ENCODE assay signal across 9 cellular contexts in the genomic region with DNA sequence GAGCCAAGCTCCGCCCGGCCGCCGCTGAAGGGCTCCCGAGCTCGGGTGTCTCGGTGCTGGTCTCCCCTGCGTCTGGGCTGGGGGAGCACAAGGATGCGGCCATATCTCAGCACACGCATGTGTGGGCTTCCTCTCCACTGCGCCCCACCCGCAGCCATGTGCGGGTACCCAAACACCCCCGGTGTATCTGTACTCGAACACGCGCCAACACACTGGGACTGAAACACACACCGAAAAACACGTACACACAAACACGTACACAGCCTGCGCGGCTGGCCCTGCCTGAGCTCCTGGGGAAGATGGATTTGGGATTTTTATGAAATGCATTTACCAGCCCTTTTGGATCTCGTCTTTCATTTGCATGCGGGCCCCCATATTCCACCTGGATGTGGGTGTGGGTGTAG. TPM values are rescaled to one million over a fixed set of nuclear protein-coding genes. Genes with fewer than 3 reads are reported as not detected.
DNase-seq lines count a peak whose midpoint lies in the region; ATAC-seq and TF ChIP-seq lines count a peak whose summit lies in the region.
"Had no signal": no experiment of that assay in that cellular context is flagged by ENCODE, and none has a peak within 500 bp of the region (broad histone marks: within the 10 kb centered on the region; RNA-seq: fewer than 3 reads in every experiment).

No MANE protein-coding gene starts in this region.

- no peaks in the 10 kb centered on the region for H3K27me3 ChIP-seq in liver (ENCODE audit: control insufficient read depth in 4 of 4, insufficient read depth in 4 of 4, low read length in 3 of 4)

- no peak for ATAC-seq in HG03159 (IDR thresholded peaks at IDR 0.05; ENCODE audit: unreplicated experiment)

- H3K9me3 Mint-ChIP-seq in activated CD4-positive, alpha-beta T cell treated with anti-CD3 and anti-CD28 coated beads, Interleukin-2, amount 10 ng/mL, durations not matched to agents 7 days and 5 days, result no peaks in the 10 kb centered on the region
- no peaks in the 10 kb centered on the region for H3K9me3 Mint-ChIP-seq in MCF 10A (ENCODE audit: unreplicated experiment)

- H3K4me1 Mint-ChIP-seq in activated CD4-positive, alpha-beta T cell treated with anti-CD3 and anti-CD28 coated beads, Interleukin-2, amount 10 ng/mL, durations not matched to agents 7 days and 5 days, result peaks cover 11% of the 10 kb centered on the region
- H3K4me1 Mint-ChIP-seq in MCF 10A (ENCODE audit: insufficient read depth, unreplicated experiment), result peaks cover 13% of the 10 kb centered on the region

- peak overlapping the region; percentile 65 to 85 for H3K9ac ChIP-seq in liver (ENCODE audit: low read depth in 1 of 2, low read length in 2 of 2)

- POLR2A ChIA-PET in activated CD4-positive, alpha-beta T cell treated with anti-CD3 and anti-CD28 coated beads, Interleukin-2, amount 10 ng/mL, durations not matched to agents 7 days and 5 days (lab: Charles Lee), result no interaction called here
- POLR2A ChIA-PET in MCF 10A (lab: Yijun Ruan, JAX), result interaction anchor here (0.7 to 6.2 kb wide), 22 partner anchors 10 to 1068 kb away, joined by 3 to 54 read pairs (median 5); no protein-coding TSS in a partner anchor

- no peaks in the 10 kb centered on the region for H3K36me3 ChIP-seq in liver (ENCODE audit: control insufficient read depth in 4 of 4, insufficient read depth in 3 of 4, low read depth in 1 of 4, low read length in 3 of 4)
- H3K36me3 ChIP-seq: neutrophil had no signal

- H3K27ac ChIP-seq in liver (ENCODE audit: low read depth in 1 of 2, low read length in 2 of 2), result peak overlapping the region; percentile 93 to 95
- H3K27ac ChIP-seq in temporal lobe (ENCODE audit: low read depth, low read length), result peak overlapping the region; percentile 38
- H3K27ac ChIP-seq: neutrophil had no signal

- peaks cover 2 to 16% (median 5%) of the 10 kb centered on the region in 4 donors for H3K4me1 ChIP-seq in liver (ENCODE audit: control insufficient read depth in 4 of 4, insufficient read depth in 4 of 4, low read length in 3 of 4)

- H3K27ac Mint-ChIP-seq in activated CD4-positive, alpha-beta T cell treated with anti-CD3 and anti-CD28 coated beads, Interleukin-2, amount 10 ng/mL, durations not matched to agents 7 days and 5 days, result peak overlapping the region; percentile 57
- H3K27ac Mint-ChIP-seq in MCF 10A (ENCODE audit: low read depth, unreplicated experiment), result peak overlapping the region; percentile 86

- H3K4me3 Mint-ChIP-seq in activated CD4-positive, alpha-beta T cell treated with anti-CD3 and anti-CD28 coated beads, Interleukin-2, amount 10 ng/mL, durations not matched to agents 7 days and 5 days, result peak overlapping the region; percentile 16
- peak overlapping the region; percentile 97 for H3K4me3 Mint-ChIP-seq in MCF 10A (ENCODE audit: unreplicated experiment)

- CTCF ChIA-PET in activated CD4-positive, alpha-beta T cell treated with anti-CD3 and anti-CD28 coated beads, Interleukin-2, amount 10 ng/mL, durations not matched to agents 7 days and 5 days (lab: Charles Lee), result no interaction called here
- CTCF ChIA-PET in MCF 10A (lab: Yijun Ruan, JAX), result interaction anchor here (0.5 to 2.3 kb wide), 19 partner anchors 9 to 1233 kb away, joined by 3 to 8 read pairs (median 4); no protein-coding TSS in a partner anchor

- H3K27me3 Mint-ChIP-seq in activated CD4-positive, alpha-beta T cell treated with anti-CD3 and anti-CD28 coated beads, Interleukin-2, amount 10 ng/mL, durations not matched to agents 7 days and 5 days, result peaks cover 93% of the 10 kb centered on the region
- peaks cover 20% of the 10 kb centered on the region for H3K27me3 Mint-ChIP-seq in MCF 10A (ENCODE audit: insufficient read depth, unreplicated experiment)

- TF ChIP-seq RAD21 in liver (IDR thresholded peaks at IDR 0.05), result no peak

- H3K36me3 Mint-ChIP-seq in activated CD4-positive, alpha-beta T cell treated with anti-CD3 and anti-CD28 coated beads, Interleukin-2, amount 10 ng/mL, durations not matched to agents 7 days and 5 days (ENCODE audit: low read depth), result peaks cover 8% of the 10 kb centered on the region
- peaks cover 6% of the 10 kb centered on the region for H3K36me3 Mint-ChIP-seq in MCF 10A (ENCODE audit: insufficient read depth, unreplicated experiment)

- intact Hi-C loops in MCF 10A (cut with micrococcal nuclease), result loop anchor here (1.0 to 10.0 kb wide), 10 partner anchors 248 to 1068 kb away; no protein-coding TSS in a partner anchor

- H3K4me3 ChIP-seq in liver (ENCODE audit: low read depth in 1 of 3, low read length in 3 of 3), result peak overlapping the region; percentile 53 to 79 (median 67)

- TF ChIP-seq CTCF in MCF 10A (IDR thresholded peaks at IDR 0.05; ENCODE audit: unreplicated experiment) (no peak), liver (IDR thresholded peaks at IDR 0.05; ENCODE audit: low read depth, low read length, missing input control) (no peak)

- TSS peak; percentile 27 for BruUV-seq in MCF 10A (replicated peaks; lab: Mats Ljungman, UMichigan)

- WGBS in liver, result 7% methylated on average over 24 of the region's 24 CpGs

- no peak for DNase-seq in activated CD4-positive, alpha-beta T cell treated with anti-CD3 and anti-CD28 coated beads, Interleukin-2, amount 10 ng/mL, durations not matched to agents 7 days and 5 days
- no peak for DNase-seq in activated CD4-positive, alpha-beta T cell treated with anti-CD3 and anti-CD28 coated beads for 48 hours
- DNase-seq in MCF 10A (ENCODE audit: unreplicated experiment), result no peak
- DNase-seq in hypothalamus (lab: John Stamatoyannopoulos, UW), result no peak
- no peak for DNase-seq in midbrain (lab: John Stamatoyannopoulos, UW)

- H3K9me3 ChIP-seq in liver (ENCODE audit: control insufficient read depth in 4 of 4, low read length in 3 of 4), result no peaks in the 10 kb centered on the region
- H3K9me3 ChIP-seq: neutrophil had no signal

TF ChIP-seq in liver, 16 proteins besides CTCF, POLR2A, EP300 and RAD21 (continues in another document):
- TF ChIP-seq HNF4A (conservative IDR thresholded peaks at IDR 0.05), result no peak
- TF ChIP-seq EGR1 (IDR thresholded peaks at IDR 0.05; ENCODE audit: low read depth in 2 of 2), result no peak
- TF ChIP-seq, protein P1, sequence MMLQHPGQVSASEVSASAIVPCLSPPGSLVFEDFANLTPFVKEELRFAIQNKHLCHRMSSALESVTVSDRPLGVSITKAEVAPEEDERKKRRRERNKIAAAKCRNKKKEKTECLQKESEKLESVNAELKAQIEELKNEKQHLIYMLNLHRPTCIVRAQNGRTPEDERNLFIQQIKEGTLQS (IDR thresholded peaks at IDR 0.05), result no peak
- TF ChIP-seq, protein P2, sequence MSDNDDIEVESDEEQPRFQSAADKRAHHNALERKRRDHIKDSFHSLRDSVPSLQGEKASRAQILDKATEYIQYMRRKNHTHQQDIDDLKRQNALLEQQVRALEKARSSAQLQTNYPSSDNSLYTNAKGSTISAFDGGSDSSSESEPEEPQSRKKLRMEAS (IDR thresholded peaks at IDR 0.05), result no peak
- no peak for TF ChIP-seq FOXA1 (IDR thresholded peaks at IDR 0.05)
- no peak for TF ChIP-seq JUND (IDR thresholded peaks at IDR 0.05)
- TF ChIP-seq, protein P3, sequence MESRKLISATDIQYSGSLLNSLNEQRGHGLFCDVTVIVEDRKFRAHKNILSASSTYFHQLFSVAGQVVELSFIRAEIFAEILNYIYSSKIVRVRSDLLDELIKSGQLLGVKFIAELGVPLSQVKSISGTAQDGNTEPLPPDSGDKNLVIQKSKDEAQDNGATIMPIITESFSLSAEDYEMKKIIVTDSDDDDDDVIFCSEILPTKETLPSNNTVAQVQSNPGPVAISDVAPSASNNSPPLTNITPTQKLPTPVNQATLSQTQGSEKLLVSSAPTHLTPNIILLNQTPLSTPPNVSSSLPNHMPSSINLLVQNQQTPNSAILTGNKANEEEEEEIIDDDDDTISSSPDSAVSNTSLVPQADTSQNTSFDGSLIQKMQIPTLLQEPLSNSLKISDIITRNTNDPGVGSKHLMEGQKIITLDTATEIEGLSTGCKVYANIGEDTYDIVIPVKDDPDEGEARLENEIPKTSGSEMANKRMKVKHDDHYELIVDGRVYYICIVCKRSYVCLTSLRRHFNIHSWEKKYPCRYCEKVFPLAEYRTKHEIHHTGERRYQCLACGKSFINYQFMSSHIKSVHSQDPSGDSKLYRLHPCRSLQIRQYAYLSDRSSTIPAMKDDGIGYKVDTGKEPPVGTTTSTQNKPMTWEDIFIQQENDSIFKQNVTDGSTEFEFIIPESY (IDR thresholded peaks at IDR 0.05), result no peak
- TF ChIP-seq GABPA (IDR thresholded peaks at IDR 0.05 in 1 of 2, conservative IDR thresholded peaks at IDR 0.05 in 1 of 2), result no peak
- TF ChIP-seq YY1 (IDR thresholded peaks at IDR 0.05), result no peak
- TF ChIP-seq NR2F2 (IDR thresholded peaks at IDR 0.05), result no peak
- no peak for TF ChIP-seq FOXA2 (IDR thresholded peaks at IDR 0.05)
- no peak for TF ChIP-seq RXRA (IDR thresholded peaks at IDR 0.05)
- no peak for TF ChIP-seq HNF4G (IDR thresholded peaks at IDR 0.05)
- no peak for TF ChIP-seq TAF1 (conservative IDR thresholded peaks at IDR 0.05)
- TF ChIP-seq SP1 (IDR thresholded peaks at IDR 0.05), result no peak

RNA-seq across cellular contexts. Expression of a gene that starts 0.9 kb away (rescaled TPM):
- not detected for total RNA-seq in activated CD4-positive, alpha-beta T cell treated with anti-CD3 and anti-CD28 coated beads, Interleukin-2, amount 10 ng/mL, durations not matched to agents 7 days and 5 days
- 6.6 and 8.0 TPM in 2 replicates for total RNA-seq in MCF 10A (2022)
- 10 to 100 TPM in 1 of 2 donors, 1 to 10 TPM in 1; 5.8 to 23.0 TPM for total RNA-seq in liver
- 10 to 100 TPM; 12.2 to 26.8 TPM for polyA plus RNA-seq in liver
- total RNA-seq in temporal lobe, result 1.5 TPM
